In genomic region chr14:95255487-95255886, GRCh38 we compare ENCODE assay signal across 8 cellular contexts.
DNase-seq lines count a peak whose midpoint lies in the region; ATAC-seq, FAIRE-seq and TF ChIP-seq lines count a peak whose summit lies in the region.

No MANE protein-coding gene starts in this region.

- no peak for ATAC-seq in CD4-positive, alpha-beta T cell (ENCODE audit: poor library complexity)

- intact Hi-C loops in CD4-positive, alpha-beta T cell (cut with DNase I, micrococcal nuclease) = no loop called here

- peak overlapping the region; percentile 63 to 74 (median 68) for H3K27ac Mint-ChIP-seq in nephron
- H3K27ac Mint-ChIP-seq in CD4-positive, alpha-beta T cell = no peak overlapping the region

- DNase-seq in activated CD4-positive, alpha-beta T cell treated with anti-CD3 and anti-CD28 coated beads for 48 hours = peak; percentile 36
- DNase-seq in activated CD4-positive, alpha-beta T cell treated with anti-CD3 and anti-CD28 coated beads, Interleukin-2, amount 50 U/mL, for 4 hours = no peak
- DNase-seq in NCI-H2107 (lab: John Stamatoyannopoulos, UW) (peak; percentile 64), bronchial epithelial cell (ENCODE audit: low read depth) (peak; percentile 83), T1000 (lab: John Stamatoyannopoulos, UW) (no peak), SK-N-SH (no peak)
- DNase-seq in CD4-positive, alpha-beta T cell = no peak

- peaks cover 4% of the 10 kb centered on the region for H3K27me3 Mint-ChIP-seq in nephron (ENCODE audit: low read depth)
- H3K27me3 Mint-ChIP-seq in CD4-positive, alpha-beta T cell = peaks cover 2% of the 10 kb centered on the region

- H3K4me1 Mint-ChIP-seq in nephron = peaks cover 49% of the 10 kb centered on the region
- no peaks in the 10 kb centered on the region for H3K4me1 Mint-ChIP-seq in CD4-positive, alpha-beta T cell (ENCODE audit: low read depth)

- H3K9me3 ChIP-seq in CD4-positive, alpha-beta T cell (ENCODE audit: control insufficient read depth, low read length) = no peaks in the 10 kb centered on the region
- no peaks in the 10 kb centered on the region for H3K9me3 ChIP-seq in SK-N-SH

- WGBS in SK-N-SH (ENCODE audit: low lambda C conversion rate) = 70% methylated on average over 6 of the region's 6 CpGs

- POLR2A ChIA-PET in CD4-positive, alpha-beta T cell (lab: Charles Lee) = no interaction called here
- POLR2A ChIA-PET in SK-N-SH (lab: Yijun Ruan, JAX) = no interaction called here

- no peaks in the 10 kb centered on the region for H3K36me3 Mint-ChIP-seq in nephron (ENCODE audit: low read depth)
- no peaks in the 10 kb centered on the region for H3K36me3 Mint-ChIP-seq in CD4-positive, alpha-beta T cell (ENCODE audit: low read depth)

- H3K9me3 Mint-ChIP-seq in nephron = no peaks in the 10 kb centered on the region
- H3K9me3 Mint-ChIP-seq in CD4-positive, alpha-beta T cell = no peaks in the 10 kb centered on the region

- H3K9ac ChIP-seq in SK-N-SH = no peak overlapping the region

- no peaks in the 10 kb centered on the region for H3K27me3 ChIP-seq in bronchial epithelial cell (ENCODE audit: control insufficient read depth, insufficient read depth, low read length)
- H3K27me3 ChIP-seq in CD4-positive, alpha-beta T cell (ENCODE audit: control insufficient read depth, insufficient read depth, low read length) = no peaks in the 10 kb centered on the region
- H3K27me3 ChIP-seq in SK-N-SH (ENCODE audit: insufficient read depth) = no peaks in the 10 kb centered on the region

- H3K4me2 ChIP-seq in SK-N-SH = no peak overlapping the region

- TF ChIP-seq RAD21 in SK-N-SH (IDR thresholded peaks at IDR 0.05; ENCODE audit: low read length) = no peak

- H3K4me3 Mint-ChIP-seq in nephron = peak overlapping the region in 2 of 3 experiments; percentile 10 to 11
- no peak overlapping the region for H3K4me3 Mint-ChIP-seq in CD4-positive, alpha-beta T cell

- H3K27ac ChIP-seq in CD4-positive, alpha-beta T cell (ENCODE audit: low read depth, low read length) = no peak overlapping the region
- no peak overlapping the region for H3K27ac ChIP-seq in SK-N-SH (ENCODE audit: low read depth in 2 of 2, low read length in 1 of 2)

- no peak overlapping the region for H2AFZ ChIP-seq in SK-N-SH (ENCODE audit: low read depth)

- peaks cover 8% of the 10 kb centered on the region in 2 experiments; a peak in 2 of 4 replicates for H3K4me1 ChIP-seq in SK-N-SH (ENCODE audit: control insufficient read depth in 1 of 2, insufficient read depth in 2 of 2, low read depth in 1 of 2, low read length in 1 of 2)

- CTCF ChIA-PET in CD4-positive, alpha-beta T cell (lab: Charles Lee) = no interaction called here
- CTCF ChIA-PET in SK-N-SH (lab: Yijun Ruan, JAX) = no interaction called here

- H4K20me1 ChIP-seq in SK-N-SH (ENCODE audit: insufficient read depth) = no peaks in the 10 kb centered on the region

- no peaks in the 10 kb centered on the region for H3K36me3 ChIP-seq in bronchial epithelial cell (ENCODE audit: control insufficient read depth, insufficient read depth, low read length)
- no peaks in the 10 kb centered on the region for H3K36me3 ChIP-seq in SK-N-SH (replicated peaks in 1 of 2; ENCODE audit: control insufficient read depth in 1 of 2, insufficient read depth in 2 of 2, low read length in 1 of 2)

- TF ChIP-seq EP300 in SK-N-SH (IDR thresholded peaks at IDR 0.05; ENCODE audit: borderline replicate concordance in 1 of 2, low read depth in 1 of 2, low read length in 1 of 2) = no peak

- no peaks in the 10 kb centered on the region for H3K9me2 ChIP-seq in SK-N-SH

- H3K79me2 ChIP-seq in SK-N-SH (ENCODE audit: insufficient read depth) = no peaks in the 10 kb centered on the region

- no peak overlapping the region for H3K4me3 ChIP-seq in bronchial epithelial cell (ENCODE audit: low read depth, low read length)
- H3K4me3 ChIP-seq in SK-N-SH (ENCODE audit: low read depth in 2 of 2, low read length in 1 of 2) = no peak overlapping the region

- peak; percentile 28 for FAIRE-seq in bronchial epithelial cell (lab: Jason Lieb, UNC)

- H3F3A ChIP-seq in SK-N-SH (replicated peaks; ENCODE audit: insufficient read depth) = no peaks in the 10 kb centered on the region

- TF ChIP-seq CTCF in bronchial epithelial cell (IDR thresholded peaks at IDR 0.05; ENCODE audit: insufficient read depth, low read length, severe bottlenecking) (no peak), nephron (IDR thresholded peaks at IDR 0.05; ENCODE audit: unreplicated experiment in 3 of 3) (no peak), SK-N-SH (IDR thresholded peaks at IDR 0.05) (no peak)
- no peak for TF ChIP-seq CTCF in CD4-positive, alpha-beta T cell (IDR thresholded peaks at IDR 0.05)

TF ChIP-seq in SK-N-SH, 30 proteins besides CTCF, POLR2A, EP300 and RAD21:
- TF ChIP-seq EZH2phosphoT487 (IDR thresholded peaks at IDR 0.05; ENCODE audit: borderline replicate concordance, low read depth) = no peak
- TF ChIP-seq FOSL2 (IDR thresholded peaks at IDR 0.05; ENCODE audit: borderline replicate concordance, low read depth) = no peak
- TF ChIP-seq GATA2 (CRISPR knock-in tag; IDR thresholded peaks at IDR 0.05) = no peak
- TF ChIP-seq POLR2AphosphoS5 (IDR thresholded peaks at IDR 0.05; ENCODE audit: low read depth, low read length) = no peak
- TF ChIP-seq JUND (IDR thresholded peaks at IDR 0.05) = no peak
- no peak for TF ChIP-seq TAF1 (IDR thresholded peaks at IDR 0.05; ENCODE audit: borderline replicate concordance, low read depth, low read length)
- TF ChIP-seq PBX3 (IDR thresholded peaks at IDR 0.05) = no peak
- no peak for TF ChIP-seq TCF12 (IDR thresholded peaks at IDR 0.05)
- TF ChIP-seq USF1 (IDR thresholded peaks at IDR 0.05; ENCODE audit: borderline replicate concordance, low read depth) = no peak
- TF ChIP-seq YY1 (IDR thresholded peaks at IDR 0.05; ENCODE audit: low read depth) = no peak
- no peak for TF ChIP-seq USF2 (IDR thresholded peaks at IDR 0.05; ENCODE audit: borderline replicate concordance, low read depth, low read length)
- no peak for TF ChIP-seq MXI1 (IDR thresholded peaks at IDR 0.05; ENCODE audit: low read depth, low read length)
- no peak for TF ChIP-seq ZBTB33 (IDR thresholded peaks at IDR 0.05; ENCODE audit: borderline replicate concordance, low read depth)
- TF ChIP-seq CHD2 (IDR thresholded peaks at IDR 0.05; ENCODE audit: low read length, partially characterized antibody) = no peak
- no peak for TF ChIP-seq NFIC (IDR thresholded peaks at IDR 0.05; ENCODE audit: borderline replicate concordance)
- TF ChIP-seq MEF2A (IDR thresholded peaks at IDR 0.05; ENCODE audit: borderline replicate concordance, low read depth) = no peak
- TF ChIP-seq SMC3 (IDR thresholded peaks at IDR 0.05; ENCODE audit: low read depth, low read length) = no peak
- no peak for TF ChIP-seq FOXJ3 (CRISPR knock-in tag; IDR thresholded peaks at IDR 0.05)
- no peak for TF ChIP-seq NRF1 (IDR thresholded peaks at IDR 0.05; ENCODE audit: low read depth, low read length)

Comparison
In these comparisons a context has a peak if more than half of its experiments do, and no peak if none do; other contexts are left out.
1. DNase-seq: peak in activated CD4-positive, alpha-beta T cell treated with anti-CD3 and anti-CD28 coated beads for 48 hours (single experiment), NCI-H2107 (single experiment) and bronchial epithelial cell (single experiment); none in activated CD4-positive, alpha-beta T cell treated with anti-CD3 and anti-CD28 coated beads, Interleukin-2, amount 50 U/mL, for 4 hours (0 of 2), CD4-positive, alpha-beta T cell (0 of 10), T1000 (single experiment) and SK-N-SH (single experiment).